In the genomic region with DNA sequence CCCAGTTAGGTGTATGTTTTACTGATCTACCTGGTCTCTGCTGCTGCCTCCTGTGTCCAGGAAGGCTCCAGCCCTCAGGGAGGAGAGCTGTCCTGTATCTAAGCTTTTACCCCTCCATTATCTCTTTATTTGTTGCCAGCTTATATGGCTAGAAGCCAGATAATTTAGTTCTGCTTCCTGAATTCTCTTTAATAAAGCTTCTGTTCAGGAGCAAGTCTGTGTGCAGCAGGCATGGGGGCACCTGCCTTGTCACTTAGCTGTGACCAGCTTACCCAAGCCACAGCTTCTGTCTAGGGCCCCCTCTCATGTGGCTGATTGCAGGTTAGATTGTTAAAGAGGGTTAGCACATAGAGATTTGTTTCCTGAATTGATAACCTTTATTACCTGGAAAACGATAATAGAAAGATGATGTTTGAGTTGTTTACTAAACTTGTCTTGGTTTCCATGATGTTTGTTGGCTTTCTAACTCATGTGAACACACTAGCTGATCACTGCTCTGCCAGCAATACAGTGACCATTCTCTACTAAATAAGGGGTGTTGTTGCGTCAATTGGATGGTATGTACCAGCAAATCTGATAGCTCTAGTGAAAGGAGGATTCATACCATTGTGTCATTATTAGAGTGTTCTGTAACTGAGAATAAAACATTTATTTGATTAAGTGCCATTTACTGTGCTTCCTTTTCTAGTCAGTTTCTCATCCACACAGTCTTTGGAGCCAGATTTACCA, we compare ENCODE assay signal across 23 cellular contexts.
DNase-seq lines count a peak whose midpoint lies in the region; TF ChIP-seq lines count a peak whose summit lies in the region.
"Had no signal": no experiment of that assay in that cellular context is flagged by ENCODE, and none has a peak within 500 bp of the region (broad histone marks: within the 10 kb centered on the region; RNA-seq: fewer than 3 reads in every experiment).

No MANE protein-coding gene starts in this region.

- CTCF ChIA-PET in SK-N-SH (lab: Yijun Ruan, JAX) (interaction anchor here (0.9 to 2.7 kb wide), 9 partner anchors 10 to 235 kb away, joined by 3 to 15 read pairs (median 4); no protein-coding TSS in a partner anchor), mammary epithelial cell (lab: Charles Lee; ENCODE audit: low non-redundant PET) (no interaction called here)

- H3K9ac ChIP-seq in SK-N-SH (no peak overlapping the region), mammary epithelial cell (ENCODE audit: insufficient read depth, low read length) (no peak overlapping the region)

- H3K4me2 ChIP-seq in SK-N-SH: no peak overlapping the region
- no peak overlapping the region for H3K4me2 ChIP-seq in mammary epithelial cell (ENCODE audit: insufficient read depth, low read depth, low read length)
- H3K4me2 ChIP-seq: A549 had no signal

- H3F3A ChIP-seq in SK-N-SH (replicated peaks; ENCODE audit: insufficient read depth): peaks cover 19% of the 10 kb centered on the region

- H3K79me2 ChIP-seq in SK-N-SH (ENCODE audit: insufficient read depth) (no peaks in the 10 kb centered on the region), mammary epithelial cell (ENCODE audit: insufficient read depth, low read length) (no peaks in the 10 kb centered on the region)

- TF ChIP-seq CTCF in SK-N-SH (IDR thresholded peaks at IDR 0.05) (no peak), ovary (IDR thresholded peaks at IDR 0.05) (no peak), mammary epithelial cell (conservative IDR thresholded peaks at IDR 0.05 in 1 of 2, IDR thresholded peaks at IDR 0.05 in 1 of 2; ENCODE audit: extremely low read depth in 1 of 2, insufficient read depth in 1 of 2, low read depth in 1 of 2, low read length in 2 of 2) (no peak)

- H3K27ac ChIP-seq in SK-N-SH (ENCODE audit: low read depth in 2 of 2, low read length in 1 of 2): peak overlapping the region in 1 of 2 experiments; percentile 98; a peak in 2 of 4 replicates
- H3K27ac ChIP-seq in ovary: no peak overlapping the region
- no peak overlapping the region for H3K27ac ChIP-seq in mammary epithelial cell (ENCODE audit: insufficient read depth, low read depth, low read length)
- H3K27ac ChIP-seq: A549, brain microvascular endothelial cell, coronary artery, left lung, neutrophil, spleen had no signal

- POLR2A ChIA-PET in SK-N-SH (lab: Yijun Ruan, JAX): no interaction called here

- no peaks in the 10 kb centered on the region for H3K9me3 ChIP-seq in SK-N-SH
- H3K9me3 ChIP-seq in ovary: no peaks in the 10 kb centered on the region
- no peaks in the 10 kb centered on the region for H3K9me3 ChIP-seq in mammary epithelial cell (replicated peaks; ENCODE audit: insufficient read depth, low read length)
- H3K9me3 ChIP-seq: A549, heart left ventricle, left lung, MG63, neutrophil, spleen had no signal

- H3K4me1 ChIP-seq in SK-N-SH (ENCODE audit: control insufficient read depth in 1 of 2, insufficient read depth in 2 of 2, low read depth in 1 of 2, low read length in 1 of 2): peaks cover 16 to 31% of the 10 kb centered on the region in 2 experiments; a peak in 3 of 4 replicates
- H3K4me1 ChIP-seq in ovary (ENCODE audit: insufficient read depth): no peaks in the 10 kb centered on the region
- H3K4me1 ChIP-seq in mammary epithelial cell (ENCODE audit: insufficient read depth, low read length): peaks cover 20% of the 10 kb centered on the region
- H3K4me1 ChIP-seq: A549, left lung, spleen had no signal

- DNase-seq in NCI-H1417 (lab: John Stamatoyannopoulos, UW) (peak in 2 of 3 experiments; percentile 13 to 65), NCI-H1417 treated with DMSO at 0.1 percent for 48 hours (lab: John Stamatoyannopoulos, UW) (no peak), SK-N-SH (peak; percentile 69), globus pallidus (ENCODE audit: low spot score) (peak; percentile 47), superior temporal gyrus (ENCODE audit: extremely low spot score) (peak; percentile 73), ovary (no peak), mammary epithelial cell (no peak)
- no peak for DNase-seq in stimulated activated CD4-positive, alpha-beta T cell treated with anti-CD3 and anti-CD28 coated beads, Interleukin-2, amount 100 ng/mL, for 24 hours
- DNase-seq: activated CD4-positive, alpha-beta T cell treated with anti-CD3 and anti-CD28 coated beads, Interleukin-2, amount 10 ng/mL, durations not matched to agents 24 days and 14 days; activated CD8-positive, alpha-beta memory T cell treated with anti-CD3 and anti-CD28 coated beads, Interleukin-2, amount 10 ng/mL, durations not matched to agents 7 days and 5 days; activated naive CD8-positive, alpha-beta T cell treated with anti-CD3 and anti-CD28 coated beads for 36 hours; brain microvascular endothelial cell; heart left ventricle; left lung; MG63; NCI-H1694 treated with DMSO at 0.1 percent for 48 hours; NCI-H510A treated with DMSO at 0.1 percent for 48 hours; Right ventricle myocardium superior; spleen; T-cell had no signal

- H3K4me3 ChIP-seq in SK-N-SH (ENCODE audit: low read depth in 2 of 2, low read length in 1 of 2) (no peak overlapping the region), ovary (no peak overlapping the region), mammary epithelial cell (replicated peaks in 1 of 3; ENCODE audit: insufficient read depth in 1 of 3, low read depth in 2 of 3, low read length in 3 of 3) (no peak overlapping the region)
- H3K4me3 ChIP-seq: A549, coronary artery, heart left ventricle, left lung, MG63, spleen had no signal

- H3K27me3 ChIP-seq in SK-N-SH (ENCODE audit: insufficient read depth) (no peaks in the 10 kb centered on the region), ovary (no peaks in the 10 kb centered on the region), mammary epithelial cell (ENCODE audit: insufficient read depth, low read length) (no peaks in the 10 kb centered on the region)
- H3K27me3 ChIP-seq: brain microvascular endothelial cell, heart left ventricle, left lung, MG63, spleen had no signal

- TF ChIP-seq EP300 in SK-N-SH (IDR thresholded peaks at IDR 0.05; ENCODE audit: borderline replicate concordance in 1 of 2, low read depth in 1 of 2, low read length in 1 of 2) (peak in 1 of 2 experiments; percentile 85; a peak in 2 of 4 replicates), ovary (IDR thresholded peaks at IDR 0.05) (no peak)

- no TSS peak for BruUV-seq in mammary epithelial cell (replicated peaks; lab: Mats Ljungman, UMichigan)

- no peak for TF ChIP-seq POLR2A in ovary (IDR thresholded peaks at IDR 0.05)

- H2AFZ ChIP-seq in SK-N-SH (ENCODE audit: low read depth) (no peak overlapping the region), mammary epithelial cell (ENCODE audit: low read depth, low read length) (no peak overlapping the region)

- in situ Hi-C loops in mammary epithelial cell (cut with MboI; ENCODE audit: low sequenced_read_pairs in 2 of 2): no loop called here

- no peaks in the 10 kb centered on the region for H3K36me3 ChIP-seq in SK-N-SH (replicated peaks in 1 of 2; ENCODE audit: control insufficient read depth in 1 of 2, insufficient read depth in 2 of 2, low read length in 1 of 2)
- no peaks in the 10 kb centered on the region for H3K36me3 ChIP-seq in ovary
- H3K36me3 ChIP-seq in mammary epithelial cell (ENCODE audit: insufficient read depth, low read length): no peaks in the 10 kb centered on the region
- H3K36me3 ChIP-seq: brain microvascular endothelial cell, heart left ventricle, left lung, MG63, neutrophil, spleen had no signal

- dilution Hi-C loops in mammary epithelial cell (cut with HindIII; ENCODE audit: low sequenced_read_pairs): no loop called here

- intact Hi-C loops in ovary (cut with DNase I) (no loop called here), mammary epithelial cell (cut with micrococcal nuclease) (loop anchor here (5.0 kb wide), 1 partner anchor 222 kb away; the partner anchor contains the start of genes LARP7 and ZGRF1)

- WGBS in SK-N-SH (ENCODE audit: low lambda C conversion rate): 56% methylated on average over 2 of the region's 2 CpGs
- WGBS in ovary, 3 donors: 86 to 89% (median 88%) methylated on average over 2 of the region's 2 CpGs
- 100% methylated on average over 2 of the region's 2 CpGs for WGBS in mammary epithelial cell (ENCODE audit: low coverage, missing lambda C conversion rate)

- no peaks in the 10 kb centered on the region for H3K9me2 ChIP-seq in SK-N-SH

- peak; percentile 21; the same call in 1 of the 2 replicates for TF ChIP-seq RAD21 in SK-N-SH (IDR thresholded peaks at IDR 0.05; ENCODE audit: low read length)

- H4K20me1 ChIP-seq in SK-N-SH (ENCODE audit: insufficient read depth) (no peaks in the 10 kb centered on the region), mammary epithelial cell (ENCODE audit: insufficient read depth, low read length) (no peaks in the 10 kb centered on the region)

TF ChIP-seq in SK-N-SH, 30 proteins besides CTCF, POLR2A, EP300 and RAD21:
- no peak for TF ChIP-seq TEAD4 (IDR thresholded peaks at IDR 0.05; ENCODE audit: borderline replicate concordance, insufficient read depth)
- peak; percentile 59 for TF ChIP-seq GATA2 (CRISPR knock-in tag; IDR thresholded peaks at IDR 0.05)
- TF ChIP-seq FOXJ3 (CRISPR knock-in tag; IDR thresholded peaks at IDR 0.05): peak; percentile 76; the same call in 1 of the 2 replicates
- peak; percentile 44; the same call in 1 of the 2 replicates for TF ChIP-seq MXI1 (IDR thresholded peaks at IDR 0.05; ENCODE audit: low read depth, low read length)
- peak; percentile 13; the same call in 1 of the 2 replicates for TF ChIP-seq RCOR1 (IDR thresholded peaks at IDR 0.05; ENCODE audit: low read length)
- peak; percentile 39; the same call in 1 of the 2 replicates for TF ChIP-seq NFIC (IDR thresholded peaks at IDR 0.05; ENCODE audit: borderline replicate concordance)
- TF ChIP-seq ELF1 (IDR thresholded peaks at IDR 0.05): no peak

Comparison
In these comparisons a context has a peak if more than half of its experiments do, and no peak if none do; other contexts are left out.
1. DNase-seq: peak in NCI-H1417 (2 of 3), SK-N-SH (single experiment), globus pallidus (single experiment) and superior temporal gyrus (single experiment); none in NCI-H1417 treated with DMSO at 0.1 percent for 48 hours (single experiment), stimulated activated CD4-positive, alpha-beta T cell treated with anti-CD3 and anti-CD28 coated beads, Interleukin-2, amount 100 ng/mL, for 24 hours (0 of 2), ovary (0 of 5) and mammary epithelial cell (single experiment).